In the genomic region with DNA sequence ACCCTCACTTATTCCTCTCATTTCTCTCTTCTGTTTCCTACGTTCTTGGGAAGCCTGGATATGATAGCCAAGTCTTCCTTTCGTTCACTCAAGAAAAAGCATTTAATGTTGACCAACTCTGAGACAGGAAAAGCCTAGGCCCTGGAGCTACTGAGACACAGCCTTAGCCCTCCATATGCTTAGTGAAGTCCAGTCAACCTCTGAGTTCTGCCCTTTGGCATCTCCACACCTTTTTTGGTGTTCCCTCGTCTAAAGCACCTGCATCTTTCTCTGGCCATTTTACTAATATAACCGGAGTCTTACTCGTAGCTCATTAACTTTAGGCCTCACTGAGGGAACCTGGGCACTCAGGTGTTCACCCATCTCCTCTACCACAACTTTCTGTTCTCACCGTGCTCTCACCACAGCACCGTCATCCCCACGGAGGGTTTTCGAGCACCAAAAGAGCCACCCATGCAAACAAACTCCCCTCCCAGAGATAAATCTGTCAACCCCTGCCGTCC, we compare ENCODE assay signal across 8 cellular contexts. TPM values are rescaled to one million over a fixed set of nuclear protein-coding genes. Genes with fewer than 3 reads are reported as not detected.
DNase-seq lines count a peak whose midpoint lies in the region; ATAC-seq, FAIRE-seq and TF ChIP-seq lines count a peak whose summit lies in the region.

No MANE protein-coding gene starts in this region.

- POLR2A ChIA-PET in BJ (lab: Charles Lee): no interaction called here

- peak overlapping the region; percentile 94 for H2AFZ ChIP-seq in mammary epithelial cell (ENCODE audit: low read depth, low read length)

- TF ChIP-seq CTCF in BJ (IDR thresholded peaks at IDR 0.05; ENCODE audit: insufficient read depth, low read depth, low read length) (no peak), mammary epithelial cell (conservative IDR thresholded peaks at IDR 0.05 in 1 of 2, IDR thresholded peaks at IDR 0.05 in 1 of 2; ENCODE audit: extremely low read depth in 1 of 2, insufficient read depth in 1 of 2, low read depth in 1 of 2, low read length in 2 of 2) (no peak)

- no peak overlapping the region for H3K23ac ChIP-seq in mesendoderm (ENCODE audit: low read length)

- H3K4me2 ChIP-seq in mammary epithelial cell (ENCODE audit: insufficient read depth, low read depth, low read length) (peak overlapping the region; percentile 96), mesendoderm (ENCODE audit: low read length) (peak overlapping the region; percentile 49)

- H3K4me1 ChIP-seq in HUES6 (ENCODE audit: control insufficient read depth, insufficient read depth, low read length) (peaks cover 14% of the 10 kb centered on the region), mammary epithelial cell (ENCODE audit: insufficient read depth, low read length) (peaks cover 12% of the 10 kb centered on the region), mesendoderm (ENCODE audit: control insufficient read depth, low read depth, low read length) (no peaks in the 10 kb centered on the region)

- H3K9me3 ChIP-seq in HUES6 (ENCODE audit: control insufficient read depth, insufficient read depth, low read depth, low read length): no peaks in the 10 kb centered on the region
- H3K9me3 ChIP-seq in mammary epithelial cell (replicated peaks; ENCODE audit: insufficient read depth, low read length): no peaks in the 10 kb centered on the region

- no peak overlapping the region for H4K5ac ChIP-seq in mesendoderm (ENCODE audit: low read length)

- H2BK5ac ChIP-seq in mesendoderm (ENCODE audit: low read length): no peak overlapping the region

- H3K27me3 ChIP-seq in BJ (ENCODE audit: control insufficient read depth, insufficient read depth, low read length) (no peaks in the 10 kb centered on the region), HUES6 (ENCODE audit: control insufficient read depth, insufficient read depth, low read length) (no peaks in the 10 kb centered on the region), mammary epithelial cell (ENCODE audit: insufficient read depth, low read length) (no peaks in the 10 kb centered on the region), mesendoderm (ENCODE audit: insufficient read depth, low read length, poor library complexity) (no peaks in the 10 kb centered on the region)

- H3K9ac ChIP-seq in HUES6 (ENCODE audit: low read length) (peak overlapping the region; percentile 96), mammary epithelial cell (ENCODE audit: insufficient read depth, low read length) (peak overlapping the region; percentile 81), mesendoderm (ENCODE audit: low read length) (peak overlapping the region; percentile 91)

- no peak overlapping the region for H4K8ac ChIP-seq in mesendoderm (ENCODE audit: low read depth, low read length)

- H3K56ac ChIP-seq in mesendoderm (ENCODE audit: low read length): peak overlapping the region; percentile 99

- H3K79me2 ChIP-seq in mammary epithelial cell (ENCODE audit: insufficient read depth, low read length): peaks cover 29% of the 10 kb centered on the region
- peaks cover 3% of the 10 kb centered on the region for H3K79me2 ChIP-seq in mesendoderm (ENCODE audit: control insufficient read depth, insufficient read depth, low read length)

- H4K20me1 ChIP-seq in mammary epithelial cell (ENCODE audit: insufficient read depth, low read length): no peaks in the 10 kb centered on the region

- H3K79me1 ChIP-seq in mesendoderm (ENCODE audit: low read length): peaks cover 2% of the 10 kb centered on the region

- dilution Hi-C loops in mammary epithelial cell (cut with HindIII; ENCODE audit: low sequenced_read_pairs): no loop called here

- in situ Hi-C loops in mammary epithelial cell (cut with MboI; ENCODE audit: low sequenced_read_pairs in 2 of 2): loop anchor here in 1 of 2 donors (10.0 kb wide), 1 partner anchor 89 kb away; no protein-coding TSS in a partner anchor

- H3K36me3 ChIP-seq in BJ (ENCODE audit: control insufficient read depth, insufficient read depth, low read length) (no peaks in the 10 kb centered on the region), HUES6 (ENCODE audit: control insufficient read depth, insufficient read depth, low read length) (no peaks in the 10 kb centered on the region), mammary epithelial cell (ENCODE audit: insufficient read depth, low read length) (no peaks in the 10 kb centered on the region), mesendoderm (ENCODE audit: control insufficient read depth, insufficient read depth, low read length) (no peaks in the 10 kb centered on the region)

- H2AK5ac ChIP-seq in mesendoderm (ENCODE audit: low read length): no peak overlapping the region

- H3K27ac ChIP-seq in HUES6 (ENCODE audit: low read depth, low read length) (peak overlapping the region; percentile 93), mammary epithelial cell (ENCODE audit: insufficient read depth, low read depth, low read length) (peak overlapping the region; percentile 76), mesendoderm (ENCODE audit: low read depth, low read length) (no peak overlapping the region)

- H3K18ac ChIP-seq in mesendoderm (ENCODE audit: low read length): no peak overlapping the region

- CTCF ChIA-PET in BJ (lab: Yijun Ruan, JAX): interaction anchor here (1.0 kb wide), 1 partner anchor 96 kb away, joined by 5 read pairs; no protein-coding TSS in a partner anchor
- CTCF ChIA-PET in mammary epithelial cell (lab: Charles Lee; ENCODE audit: low non-redundant PET): interaction anchor here (1.2 kb wide), 1 partner anchor 43 kb away, joined by 10 read pairs; no protein-coding TSS in a partner anchor

- 5% methylated on average over 8 of the region's 10 CpGs for WGBS in mammary epithelial cell (ENCODE audit: low coverage, missing lambda C conversion rate)
- no CpG with 5 or more reads among the region's 10 CpGs for WGBS in mesendoderm (ENCODE audit: extremely low coverage, insufficient coverage, low lambda C conversion rate)

- H3K4me3 ChIP-seq in BJ (ENCODE audit: low read depth, low read length): peak overlapping the region; percentile 86
- H3K4me3 ChIP-seq in HUES6 (ENCODE audit: low read depth, low read length): peak overlapping the region; percentile 91
- H3K4me3 ChIP-seq in mammary epithelial cell (replicated peaks in 1 of 3; ENCODE audit: insufficient read depth in 1 of 3, low read depth in 2 of 3, low read length in 3 of 3): peak overlapping the region; percentile 51 to 73 (median 59)
- peak overlapping the region; percentile 35 for H3K4me3 ChIP-seq in mesendoderm (ENCODE audit: low read length)

- no peak overlapping the region for H3K4ac ChIP-seq in mesendoderm (ENCODE audit: low read depth, low read length)

- no peak overlapping the region for H2BK15ac ChIP-seq in mesendoderm (replicated peaks; ENCODE audit: low read depth)

- peak; percentile 90 for FAIRE-seq in GM19239 (lab: Jason Lieb, UNC)

- BruUV-seq in mammary epithelial cell (replicated peaks; lab: Mats Ljungman, UMichigan): TSS peak; percentile 41

- intact Hi-C loops in mammary epithelial cell (cut with micrococcal nuclease): loop anchor here (1.0 kb wide), 2 partner anchors 97 to 277 kb away; no protein-coding TSS in a partner anchor

- no peak for ATAC-seq in HG02588 (IDR thresholded peaks at IDR 0.05; ENCODE audit: unreplicated experiment)

- DNase-seq in BJ (ENCODE audit: low read depth) (no peak), GM19239 (ENCODE audit: insufficient read length, low spot score) (peak; percentile 6), mammary epithelial cell (no peak), mesendoderm (no peak), DMS153 treated with DMSO at 0.1 percent for 48 hours (lab: John Stamatoyannopoulos, UW; ENCODE audit: unreplicated experiment) (no peak), OCI-M1 (lab: John Stamatoyannopoulos, UW) (no peak)

- no peak overlapping the region for H2BK120ac ChIP-seq in mesendoderm (ENCODE audit: low read depth, low read length)

RNA-seq across cellular contexts. Expression of gene MTHFS, which starts 0.6 kb away (rescaled TPM):
- polyA plus RNA-seq in BJ (2011; rRNA removed) (30.7 and 32.6 TPM in 2 replicates), mammary epithelial cell (39.0 TPM)
- polyA minus RNA-seq in BJ (2011; rRNA and poly(A)+ RNA removed): 1.9 and 5.2 TPM in 2 replicates
- 10 to 100 TPM; 21.7 to 32.8 TPM for total RNA-seq in mammary epithelial cell
- 2.7 TPM for polyA minus RNA-seq in mammary epithelial cell
- 36.4 TPM for polyA plus RNA-seq in mesendoderm (2013, experiment 1 of 2)
- polyA plus RNA-seq in mesendoderm (2013, experiment 2 of 2): 36.8 TPM

Comparison
In these comparisons a context has a peak if more than half of its experiments do, and no peak if none do; other contexts are left out.
1. H3K4me3 ChIP-seq: peak in every context shown above with its lines; median percentile 91 in HUES6; 86 in BJ; 59 in mammary epithelial cell; 35 in mesendoderm.